27 cellular contexts compared by ENCODE assay signal in genomic region chrY:7877458-7877857, GRCh38.
"Had no signal": no experiment of that assay in that cellular context is flagged by ENCODE, and none has a peak within 500 bp of the region (broad histone marks: within the 10 kb centered on the region; RNA-seq: fewer than 3 reads in every experiment).

No MANE protein-coding gene starts in this region.

- H3K4me3 ChIP-seq: ovary, psoas muscle, right lobe of liver, sigmoid colon, stomach, thoracic aorta, thyroid gland, tibial nerve, upper lobe of left lung, vagina had no signal

- H3K27me3 ChIP-seq: ovary, right lobe of liver, sigmoid colon, stomach, thyroid gland, tibial nerve, upper lobe of left lung, vagina had no signal

- FAIRE-seq: small intestine, urothelium cell line had no signal

- H3K4me1 ChIP-seq: parathyroid adenoma, psoas muscle, right lobe of liver, sigmoid colon, stomach, thyroid gland, tibial nerve, upper lobe of left lung, vagina had no signal

- H3K36me3 ChIP-seq: ovary, right lobe of liver, sigmoid colon, stomach, thoracic aorta, thyroid gland, tibial nerve, upper lobe of left lung, vagina had no signal

- H3K27ac ChIP-seq: ovary, parathyroid adenoma, psoas muscle, right lobe of liver, sigmoid colon, stomach, thoracic aorta, thyroid gland, tibial nerve, upper lobe of left lung, vagina had no signal

- H3K9me3 ChIP-seq: ovary, psoas muscle, right lobe of liver, sigmoid colon, stomach, thoracic aorta, thyroid gland, tibial nerve, upper lobe of left lung, vagina had no signal

- ATAC-seq: naive thymus-derived CD8-positive, alpha-beta T cell; natural killer cell treated with Interleukin-12 subunit alpha and Interleukin-12 subunit beta and Interleukin-15 and Interleukin-18, amount 100 ng/mL, for 72 hours; psoas muscle; right cardiac atrium; right lobe of liver; stimulated activated effector memory CD8-positive, alpha-beta T cell treated with anti-CD3 and anti-CD28 coated beads, Interleukin-12 subunit alpha, Interleukin-12 subunit beta, amount 100 ng/mL, for 72 hours; stimulated activated naive B cell treated with anti-CD40 and anti-IgM and Interleukin-4, amounts not matched to agents 10 μg/mL and 1 μg/mL and 100 μg/mL, for 72 hours had no signal

- DNase-seq: naive thymus-derived CD8-positive, alpha-beta T cell; nephron progenitor cell; occipital lobe; ovary; posterior cingulate gyrus; psoas muscle; right cardiac atrium; right lobe of liver; sigmoid colon; small intestine; stimulated activated CD4-positive, alpha-beta T cell treated with anti-CD3 and anti-CD28 coated beads, Interleukin-15, amount 100 ng/mL, for 24 hours; stimulated activated CD4-positive, alpha-beta T cell treated with anti-CD3 and anti-CD28 coated beads, Interleukin-2, amount 100 ng/mL, for 24 hours; stimulated activated CD4-positive, alpha-beta T cell treated with anti-CD3 and anti-CD28 coated beads, Interleukin-2, amount 100 ng/mL, for 48 hours; stimulated activated CD4-positive, alpha-beta T cell treated with anti-CD3 and anti-CD28 coated beads, Interleukin-4, amount 100 ng/mL, for 24 hours; stimulated activated naive B cell treated with anti-CD40 and anti-IgM and Interleukin-4, amounts not matched to agents 10 μg/mL and 1 μg/mL and 100 μg/mL, for 72 hours; stimulated activated naive CD4-positive, alpha-beta T cell treated with Interleukin-2 at 50 U/mL for 16 hours; stomach; thyroid gland; trophoblast cell; upper lobe of left lung had no signal
